In genomic region chr5:50613057-50613456, GRCh38 we compare ENCODE assay signal across 7 cellular contexts. TPM values are rescaled to one million over a fixed set of nuclear protein-coding genes. Genes with fewer than 3 reads are reported as not detected.
DNase-seq lines count a peak whose midpoint lies in the region; ATAC-seq and TF ChIP-seq lines count a peak whose summit lies in the region.
"Not testable (repeated sequence)": the region's sequence is repeated elsewhere in the genome, so short reads cannot be mapped to it uniquely, and the experiment has no call there.

No MANE protein-coding gene starts in this region.

- not testable (repeated sequence) for H3K36me3 ChIP-seq in OCI-LY7 (ENCODE audit: insufficient read depth, low read length)

- H3K79me2 ChIP-seq in OCI-LY7 (ENCODE audit: insufficient read depth, low read depth, low read length), result not testable (repeated sequence)

- POLR2A ChIA-PET in OCI-LY7 (lab: Charles Lee); activated B cell treated with CpG ODN at 0.5 μM for 24 hours (lab: Charles Lee): not testable (repeated sequence)

- peak overlapping the region; percentile 46 for H3K4me2 ChIP-seq in OCI-LY7 (ENCODE audit: low read length)

- DNase-seq in CD14-positive monocyte (ENCODE audit: low spot score); activated B cell treated with CpG ODN at 0.5 μM for 24 hours: not testable (repeated sequence)
- DNase-seq in GM20000 (ENCODE audit: low spot score) (peak; percentile 11), NAMALWA (ENCODE audit: low spot score) (peak; percentile 8), OCI-LY7 (ENCODE audit: low spot score) (peak; percentile 30), memory B cell (ENCODE audit: low spot score in 2 of 2) (peak in 1 of 2 donors; percentile 15)
- peak; percentile 23 for DNase-seq in stimulated activated naive B cell treated with anti-CD40 and anti-IgM and Interleukin-4, amounts not matched to agents 10 μg/mL and 1 μg/mL and 100 μg/mL, for 72 hours

- not testable (repeated sequence) for H3K9me3 Mint-ChIP-seq in CD14-positive monocyte; activated B cell treated with CpG ODN at 0.5 μM for 24 hours; memory B cell; stimulated activated naive B cell treated with anti-CD40 and anti-IgM and Interleukin-4, amounts not matched to agents 10 μg/mL and 1 μg/mL and 100 μg/mL, for 72 hours

- H3K27me3 Mint-ChIP-seq in CD14-positive monocyte (ENCODE audit: low read depth in 3 of 3); activated B cell treated with CpG ODN at 0.5 μM for 24 hours; memory B cell; stimulated activated naive B cell treated with anti-CD40 and anti-IgM and Interleukin-4, amounts not matched to agents 10 μg/mL and 1 μg/mL and 100 μg/mL, for 72 hours: not testable (repeated sequence)

- H3K9me3 ChIP-seq in OCI-LY7 (ENCODE audit: low read length), result not testable (repeated sequence)

- peak overlapping the region; percentile 92 for H2AFZ ChIP-seq in OCI-LY7 (ENCODE audit: low read length)

- TF ChIP-seq CTCF in CD14-positive monocyte (IDR thresholded peaks at IDR 0.05); GM20000 (IDR thresholded peaks at IDR 0.05; ENCODE audit: extremely low read depth, missing control alignments); OCI-LY7 (conservative IDR thresholded peaks at IDR 0.05; ENCODE audit: low read length); activated B cell treated with CpG ODN at 0.5 μM for 24 hours (IDR thresholded peaks at IDR 0.05): not testable (repeated sequence)

- CTCF ChIA-PET in OCI-LY7 (lab: Charles Lee; ENCODE audit: unreplicated experiment); activated B cell treated with CpG ODN at 0.5 μM for 24 hours (lab: Charles Lee): not testable (repeated sequence)

- H3K36me3 Mint-ChIP-seq in CD14-positive monocyte; activated B cell treated with CpG ODN at 0.5 μM for 24 hours (ENCODE audit: low read depth); memory B cell; stimulated activated naive B cell treated with anti-CD40 and anti-IgM and Interleukin-4, amounts not matched to agents 10 μg/mL and 1 μg/mL and 100 μg/mL, for 72 hours: not testable (repeated sequence)

- H3K4me1 Mint-ChIP-seq in CD14-positive monocyte, result peaks cover 17% of the 10 kb centered on the region
- H3K4me1 Mint-ChIP-seq in activated B cell treated with CpG ODN at 0.5 μM for 24 hours, result peaks cover 20% of the 10 kb centered on the region
- not testable (repeated sequence) for H3K4me1 Mint-ChIP-seq in memory B cell
- H3K4me1 Mint-ChIP-seq in stimulated activated naive B cell treated with anti-CD40 and anti-IgM and Interleukin-4, amounts not matched to agents 10 μg/mL and 1 μg/mL and 100 μg/mL, for 72 hours, result peaks cover 13 to 28% of the 10 kb centered on the region in 2 donors

- H3K4me1 ChIP-seq in OCI-LY7 (ENCODE audit: insufficient read depth, low read length, poor library complexity, severe bottlenecking), result peaks cover 19% of the 10 kb centered on the region

- H3K4me3 Mint-ChIP-seq in CD14-positive monocyte (peak overlapping the region; percentile 48 to 66), activated B cell treated with CpG ODN at 0.5 μM for 24 hours (peak overlapping the region; percentile 25), memory B cell (peak overlapping the region; percentile 45)
- not testable (repeated sequence) for H3K4me3 Mint-ChIP-seq in stimulated activated naive B cell treated with anti-CD40 and anti-IgM and Interleukin-4, amounts not matched to agents 10 μg/mL and 1 μg/mL and 100 μg/mL, for 72 hours

- BruUV-seq in OCI-LY7 (replicated peaks; lab: Mats Ljungman, UMichigan), result not testable (repeated sequence)

- peak overlapping the region; percentile 67 for H3K27ac ChIP-seq in OCI-LY7 (ENCODE audit: low read depth, low read length, poor library complexity, severe bottlenecking)

- ATAC-seq in activated B cell treated with CpG ODN at 0.5 μM for 24 hours (ENCODE audit: low read depth), result peak; percentile 28
- ATAC-seq in memory B cell (ENCODE audit: low read depth), result peak; percentile 34
- peak; percentile 53 to 64 for ATAC-seq in stimulated activated naive B cell treated with anti-CD40 and anti-IgM and Interleukin-4, amounts not matched to agents 10 μg/mL and 1 μg/mL and 100 μg/mL, for 72 hours (replicated peaks)

- not testable (repeated sequence) for H3K4me3 ChIP-seq in OCI-LY7 (ENCODE audit: low read depth, low read length, poor library complexity, severe bottlenecking)

- intact Hi-C loops in CD14-positive monocyte (cut with micrococcal nuclease), result not testable (repeated sequence)
- intact Hi-C loops in OCI-LY7 (cut with micrococcal nuclease; ENCODE audit: unreplicated experiment) (loop anchor here (10.0 kb wide), 1 partner anchor 48 kb away; no protein-coding TSS in a partner anchor), activated B cell treated with CpG ODN at 0.5 μM for 24 hours (cut with micrococcal nuclease) (loop anchor here (5.0 to 10.0 kb wide), 3 partner anchors 48 to 139 kb away; partner anchors contain the start of gene PARP8)

- not testable (repeated sequence) for H4K20me1 ChIP-seq in OCI-LY7 (ENCODE audit: insufficient read depth, low read length)

- not testable (repeated sequence) for H3K9me2 ChIP-seq in OCI-LY7 (ENCODE audit: insufficient read depth, low read length)

- H3K27ac Mint-ChIP-seq in CD14-positive monocyte (peak overlapping the region in 6 of 7 donors; percentile 23 to 91 (median 78)), activated B cell treated with CpG ODN at 0.5 μM for 24 hours (peak overlapping the region; percentile 78), memory B cell (peak overlapping the region; percentile 83)
- peak overlapping the region; percentile 33 for H3K27ac Mint-ChIP-seq in stimulated activated naive B cell treated with anti-CD40 and anti-IgM and Interleukin-4, amounts not matched to agents 10 μg/mL and 1 μg/mL and 100 μg/mL, for 72 hours

RNA-seq across cellular contexts. Expression of gene PARP8, which starts 53.4 kb away (rescaled TPM):
- 10 to 100 TPM; 27.5 to 40.6 TPM for polyA plus RNA-seq in CD14-positive monocyte
- total RNA-seq in OCI-LY7 (2014; rRNA removed; shearing (Covaris generic)), result 22.9 and 39.2 TPM in 2 replicates
- total RNA-seq in OCI-LY7 (2022) (36.8 and 39.7 TPM in 2 replicates), activated B cell treated with CpG ODN at 0.5 μM for 24 hours (39.3 and 56.0 TPM in 2 replicates)

Comparison
In these comparisons a context has a peak if more than half of its experiments do, and no peak if none do; other contexts are left out.
1. H3K27ac Mint-ChIP-seq: peak in every context shown above with its lines; median percentile 83 in memory B cell; 78 in CD14-positive monocyte; 78 in activated B cell treated with CpG ODN at 0.5 μM for 24 hours; 33 in stimulated activated naive B cell treated with anti-CD40 and anti-IgM and Interleukin-4, amounts not matched to agents 10 μg/mL and 1 μg/mL and 100 μg/mL, for 72 hours.